Comparison of ENCODE assay signal across 8 cellular contexts in genomic region chr5:88675159-88675757, GRCh38.
A peak's percentile ranks its signal among the peaks of the same experiment; 100 is the strongest.
DNase-seq lines count a peak whose midpoint lies in the region; ATAC-seq and TF ChIP-seq lines count a peak whose summit lies in the region.

No MANE protein-coding gene starts in this region.

- H3K9me3 ChIP-seq in mesodermal cell (ENCODE audit: control insufficient read depth, low read length): no peaks in the 10 kb centered on the region
- H3K9me3 ChIP-seq in aorta (ENCODE audit: control insufficient read depth, low read length): no peaks in the 10 kb centered on the region

- TF ChIP-seq CTCF in GM12875 (IDR thresholded peaks at IDR 0.05; ENCODE audit: borderline replicate concordance, insufficient read depth, low read depth, low read length) (no peak), NB4 (IDR thresholded peaks at IDR 0.05; ENCODE audit: low read depth, low read length) (no peak), astrocyte of the spinal cord (IDR thresholded peaks at IDR 0.05; ENCODE audit: low read depth, low read length) (no peak)

- H3K4me1 ChIP-seq in mesodermal cell (ENCODE audit: control insufficient read depth, insufficient read depth, low read length, poor library complexity, severe bottlenecking): no peaks in the 10 kb centered on the region
- no peaks in the 10 kb centered on the region for H3K4me1 ChIP-seq in aorta (ENCODE audit: control insufficient read depth in 1 of 2, insufficient read depth in 2 of 2, low read length in 2 of 2)

- in situ Hi-C loops in astrocyte of the spinal cord (cut with HindIII; ENCODE audit: low sequenced_read_pairs): loop anchor here (25.0 kb wide), 1 partner anchor 538 kb away; no protein-coding TSS in a partner anchor

- H3K36me3 ChIP-seq in mesodermal cell (ENCODE audit: control insufficient read depth, insufficient read depth, low read length): no peaks in the 10 kb centered on the region
- H3K36me3 ChIP-seq in aorta (ENCODE audit: control insufficient read depth in 1 of 2, insufficient read depth in 2 of 2, low read length in 1 of 2): no peaks in the 10 kb centered on the region

- DNase-seq in NB4 (ENCODE audit: low read depth) (no peak), astrocyte of the spinal cord (ENCODE audit: low read depth, low spot score) (peak; percentile 77), aorta (peak in 1 of 2 donors; percentile 34), MV-4-11 (lab: John Stamatoyannopoulos, UW) (no peak)
- DNase-seq in activated CD4-positive, CD25-positive, alpha-beta regulatory T cell (lab: John Stamatoyannopoulos, UW): no peak

- intact Hi-C loops in aorta (cut with DNase I): no loop called here

- peaks cover 0 to 2% of the 10 kb centered on the region in 2 donors for H3K27me3 ChIP-seq in aorta (ENCODE audit: control insufficient read depth in 1 of 2, insufficient read depth in 2 of 2, low read length in 1 of 2)

- ATAC-seq in GM21723 (IDR thresholded peaks at IDR 0.05; ENCODE audit: unreplicated experiment) (peak; percentile 26), aorta (ENCODE audit: low FRiP score) (peak; percentile 15)

- H3K4me3 ChIP-seq in GM12875 (ENCODE audit: low read depth, low read length) (peak overlapping the region; percentile 30), NB4 (ENCODE audit: low read depth, low read length) (peak overlapping the region; percentile 85), astrocyte of the spinal cord (ENCODE audit: low read depth, low read length) (peak overlapping the region; percentile 55), mesodermal cell (ENCODE audit: extremely low read depth, insufficient read depth, low read length, poor library complexity, severe bottlenecking) (peak overlapping the region; percentile 44), aorta (ENCODE audit: low read length in 2 of 2) (peak overlapping the region in 1 of 2 donors; percentile 41)

- no peak for TF ChIP-seq POLR2A in NB4 (IDR thresholded peaks at IDR 0.05; ENCODE audit: extremely low read depth, insufficient read length)

- WGBS in mesodermal cell (ENCODE audit: insufficient coverage in 2 of 2), 2 experiments: 2 to 5% methylated on average over 7 to 14 of the region's 21 CpGs
- 26 to 30% methylated on average over 21 of the region's 21 CpGs for whole genome bisulfite sequencing in aorta, 2 donors

- H3K27ac ChIP-seq in mesodermal cell (ENCODE audit: low read depth, low read length, severe bottlenecking) (no peak overlapping the region), aorta (ENCODE audit: low read depth in 1 of 2, low read length in 2 of 2) (no peak overlapping the region)
